17 cellular contexts compared by ENCODE assay signal in the genomic region with DNA sequence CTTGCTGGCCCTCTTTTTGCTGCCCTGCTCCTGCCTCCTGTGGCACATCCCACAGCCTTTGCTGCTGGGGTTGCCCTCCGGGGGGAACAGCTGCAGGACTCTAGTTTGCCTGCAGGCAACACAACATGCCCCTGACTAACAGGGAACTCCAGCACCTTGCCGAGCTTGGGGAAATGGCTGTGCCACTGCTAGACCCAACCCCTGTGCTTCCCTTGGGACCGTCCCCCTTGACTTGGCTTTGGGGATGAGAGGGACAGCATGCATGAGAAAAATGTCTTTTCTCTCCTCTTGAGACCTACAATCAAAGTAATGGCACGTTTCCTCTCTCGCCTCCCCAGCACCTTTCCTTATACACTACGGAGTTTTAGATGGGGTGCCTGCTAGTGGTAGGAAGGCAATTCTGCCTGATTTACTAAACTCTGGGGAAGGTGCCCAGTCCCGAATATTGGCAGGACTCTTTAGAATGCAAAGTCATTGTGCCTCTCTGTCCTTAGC. TPM values are rescaled to one million over a fixed set of nuclear protein-coding genes. Genes with fewer than 3 reads are reported as not detected.
DNase-seq lines count a peak whose midpoint lies in the region; ATAC-seq, FAIRE-seq and TF ChIP-seq lines count a peak whose summit lies in the region.
"Had no signal": no experiment of that assay in that cellular context is flagged by ENCODE, and none has a peak within 500 bp of the region (broad histone marks: within the 10 kb centered on the region; RNA-seq: fewer than 3 reads in every experiment).

No MANE protein-coding gene starts in this region.

- no peak overlapping the region for H3K27ac ChIP-seq in K562 (ENCODE audit: extremely low read depth, low read depth, low read length)
- no peak overlapping the region for H3K27ac ChIP-seq in left ventricle myocardium inferior (replicated peaks)
- no peak overlapping the region for H3K27ac ChIP-seq in neuronal stem cell (replicated peaks; ENCODE audit: low read length)
- no peak overlapping the region for H3K27ac ChIP-seq in esophagus squamous epithelium
- H3K27ac ChIP-seq: lower lobe of right lung, sigmoid colon, tibial artery had no signal

- no peak overlapping the region for H2AK5ac ChIP-seq in neuronal stem cell (ENCODE audit: low read depth, low read length)

- no peak overlapping the region for H3K23ac ChIP-seq in neuronal stem cell (ENCODE audit: low read depth, low read length, poor library complexity)

- no peak overlapping the region for H3K9ac ChIP-seq in K562 (ENCODE audit: insufficient read depth in 1 of 2, low read depth in 2 of 2, low read length in 2 of 2)
- no peak overlapping the region for H3K9ac ChIP-seq in neuronal stem cell (ENCODE audit: low read depth, low read length, poor library complexity)

- H3K79me2 ChIP-seq in K562 (ENCODE audit: control insufficient read depth, insufficient read depth, low read length), result no peaks in the 10 kb centered on the region

- TF ChIP-seq RAD21 in K562 (CRISPR knock-in tag; conservative IDR thresholded peaks at IDR 0.05 in 1 of 2, IDR thresholded peaks at IDR 0.05 in 1 of 2), result no peak

- H2AFZ ChIP-seq in K562 (ENCODE audit: low read depth, low read length) (peak overlapping the region; percentile 45), neuronal stem cell (ENCODE audit: low read length) (peak overlapping the region; percentile 79)

- no peak for TF ChIP-seq EP300 in K562 (IDR thresholded peaks at IDR 0.05; ENCODE audit: low read length)

- peak; percentile 27; the same call in 2 of the 3 replicates for ATAC-seq in K562
- ATAC-seq: lower lobe of right lung had no signal

- no peak overlapping the region for H3K4me2 ChIP-seq in K562 (ENCODE audit: insufficient read depth, low read length)
- H3K4me2 ChIP-seq in neuronal stem cell (ENCODE audit: insufficient read depth, low read length, poor library complexity, severe bottlenecking), result no peak overlapping the region

- CTCF ChIA-PET in K562 (lab: Yijun Ruan, JAX; ENCODE audit: low intra/inter-chr PET ratio), result no interaction called here

- H3K18ac ChIP-seq in neuronal stem cell (ENCODE audit: low read length), result peak overlapping the region; percentile 44

- no peaks in the 10 kb centered on the region for H3K36me3 ChIP-seq in H7 (replicated peaks; ENCODE audit: control insufficient read depth, insufficient read depth, low read length)
- H3K36me3 ChIP-seq in K562 (ENCODE audit: control insufficient read depth, insufficient read depth, low read length), result no peaks in the 10 kb centered on the region
- H3K36me3 ChIP-seq in left ventricle myocardium inferior, result no peaks in the 10 kb centered on the region
- no peaks in the 10 kb centered on the region for H3K36me3 ChIP-seq in neuronal stem cell (replicated peaks in 1 of 2; ENCODE audit: control insufficient read depth in 2 of 2, insufficient read depth in 2 of 2, low read length in 2 of 2)
- H3K36me3 ChIP-seq in esophagus squamous epithelium, result no peaks in the 10 kb centered on the region
- H3K36me3 ChIP-seq: lower lobe of right lung, sigmoid colon, tibial artery had no signal

- no TSS peak for BruUV-seq in K562 (replicated peaks; lab: Mats Ljungman, UMichigan)

- H3K27me3 ChIP-seq in H7 (ENCODE audit: control insufficient read depth, insufficient read depth, low read length), result no peaks in the 10 kb centered on the region
- H3K27me3 ChIP-seq in K562 (ENCODE audit: control insufficient read depth in 2 of 2, insufficient read depth in 2 of 2, low read length in 2 of 2), result no peaks in the 10 kb centered on the region
- no peaks in the 10 kb centered on the region for H3K27me3 ChIP-seq in left ventricle myocardium inferior (ENCODE audit: low read depth)
- H3K27me3 ChIP-seq in neuronal stem cell (ENCODE audit: control insufficient read depth in 3 of 3, insufficient read depth in 3 of 3, low read depth in 1 of 3, low read length in 3 of 3), result peaks cover 0 to 2% (median 0%) of the 10 kb centered on the region in 3 experiments
- no peaks in the 10 kb centered on the region for H3K27me3 ChIP-seq in esophagus squamous epithelium
- H3K27me3 ChIP-seq: sigmoid colon, tibial artery had no signal

- no peak overlapping the region for H4K91ac ChIP-seq in neuronal stem cell (ENCODE audit: low read depth, low read length, poor library complexity)

- no peak for TF ChIP-seq CTCF in K562 (IDR thresholded peaks at IDR 0.05 in 2 of 3, conservative IDR thresholded peaks at IDR 0.05 in 1 of 3; ENCODE audit: insufficient read depth in 2 of 3, low read depth in 1 of 3, low read length in 3 of 3)
- TF ChIP-seq CTCF in left ventricle myocardium inferior (IDR thresholded peaks at IDR 0.05; ENCODE audit: borderline replicate concordance), result peak; percentile 44
- no peak for TF ChIP-seq CTCF in esophagus squamous epithelium (IDR thresholded peaks at IDR 0.05)

- in situ Hi-C loops in K562 (cut with MboI), result no loop called here

- no peak overlapping the region for H2BK120ac ChIP-seq in neuronal stem cell (ENCODE audit: low read depth, low read length)

- TF ChIP-seq POLR2A in K562 (conservative IDR thresholded peaks at IDR 0.05) (no peak), esophagus squamous epithelium (IDR thresholded peaks at IDR 0.05) (no peak)

- POLR2A ChIA-PET in K562 (lab: Yijun Ruan, JAX), result interaction anchor here (1.7 kb wide), 1 partner anchor 10 kb away, joined by 5 read pairs; no protein-coding TSS in a partner anchor

- no peak overlapping the region for H2BK5ac ChIP-seq in neuronal stem cell (ENCODE audit: low read length)

- FAIRE-seq in K562 (lab: Jason Lieb, UNC), result no peak

- H3K9me1 ChIP-seq in K562 (ENCODE audit: control insufficient read depth, insufficient read depth, low read length), result no peaks in the 10 kb centered on the region

- H3K9me3 ChIP-seq in K562 (replicated peaks; ENCODE audit: control insufficient read depth, insufficient read depth, low read depth, low read length) (no peaks in the 10 kb centered on the region), left ventricle myocardium inferior (replicated peaks) (no peaks in the 10 kb centered on the region), neuronal stem cell (replicated peaks in 1 of 2; ENCODE audit: control insufficient read depth in 2 of 2, insufficient read depth in 1 of 2, low read depth in 1 of 2, low read length in 2 of 2) (no peaks in the 10 kb centered on the region), esophagus squamous epithelium (no peaks in the 10 kb centered on the region)
- H3K9me3 ChIP-seq: lower lobe of right lung, sigmoid colon, tibial artery had no signal

- H2BK15ac ChIP-seq in neuronal stem cell (ENCODE audit: low read length), result no peak overlapping the region

- no peak overlapping the region for H4K8ac ChIP-seq in neuronal stem cell (ENCODE audit: low read depth, low read length)

- H3K4me3 ChIP-seq in H7 (ENCODE audit: insufficient read depth, low read depth, low read length), result no peak overlapping the region
- no peak overlapping the region for H3K4me3 ChIP-seq in K562
- H3K4me3 ChIP-seq in left ventricle myocardium inferior, result no peak overlapping the region
- no peak overlapping the region for H3K4me3 ChIP-seq in neuronal stem cell (ENCODE audit: low read length in 2 of 2)
- H3K4me3 ChIP-seq in esophagus squamous epithelium, result no peak overlapping the region
- H3K4me3 ChIP-seq: lower lobe of right lung, sigmoid colon, tibial artery had no signal

- intact Hi-C loops in K562 (cut with micrococcal nuclease), result no loop called here
- intact Hi-C loops in left ventricle myocardium inferior (cut with micrococcal nuclease), result no loop called here
- intact Hi-C loops in esophagus squamous epithelium (cut with DNase I), result no loop called here

- WGBS in K562 (ENCODE audit: insufficient coverage, low coverage, missing lambda C conversion rate), result 37% methylated on average over 6 of the region's 7 CpGs
- WGBS in neuronal stem cell (ENCODE audit: extremely low coverage in 2 of 2, insufficient read length in 2 of 2, insufficient replicate concordance in 1 of 2), 2 donors, result no CpG with 5 or more reads among the region's 7 CpGs
- 63 to 70% methylated on average over 3 to 4 of the region's 7 CpGs for WGBS in esophagus squamous epithelium, 2 donors

- no peaks in the 10 kb centered on the region for H4K20me1 ChIP-seq in K562 (replicated peaks; ENCODE audit: control insufficient read depth, insufficient read depth, low read length)

- no peak overlapping the region for H2BK12ac ChIP-seq in neuronal stem cell (ENCODE audit: low read length)

- H3K4me1 ChIP-seq in K562 (replicated peaks in 1 of 2; ENCODE audit: control insufficient read depth in 2 of 2, insufficient read depth in 2 of 2, low read length in 2 of 2) (no peaks in the 10 kb centered on the region; a peak in 1 of 5 replicates), left ventricle myocardium inferior (peaks cover 7% of the 10 kb centered on the region), neuronal stem cell (ENCODE audit: control insufficient read depth in 2 of 2, insufficient read depth in 1 of 2, low read depth in 1 of 2, low read length in 2 of 2) (peaks cover 0 to 3% of the 10 kb centered on the region in 2 donors), esophagus squamous epithelium (peaks cover 0 to 15% (median 0%) of the 10 kb centered on the region in 3 donors)
- H3K4me1 ChIP-seq: lower lobe of right lung, sigmoid colon, tibial artery had no signal

- no peaks in the 10 kb centered on the region for H3K79me1 ChIP-seq in neuronal stem cell (ENCODE audit: low read depth, low read length)

- DNase-seq in H7, result peak; percentile 27
- DNase-seq in K562 (ENCODE audit: extremely low read depth in 1 of 4, low spot score in 3 of 4), result no peak
- no peak for DNase-seq in left ventricle myocardium inferior
- no peak for DNase-seq in neuronal stem cell (ENCODE audit: low spot score)
- no peak for DNase-seq in NCI-H69 (lab: John Stamatoyannopoulos, UW)
- no peak for DNase-seq in EL
- no peak for DNase-seq in kidney tubule cell (ENCODE audit: low spot score)
- DNase-seq in esophagus squamous epithelium (lab: John Stamatoyannopoulos, UW), result no peak
- DNase-seq: activated CD4-positive, alpha-beta T cell treated with anti-CD3 and anti-CD28 coated beads for 48 hours; central memory CD4-positive, alpha-beta T cell; DMS153; lower lobe of right lung; NCI-H1092 treated with DMSO at 0.1 percent for 48 hours; NK-92 treated with Interleukin-12 subunit alpha and Interleukin-12 subunit beta, amount 100 ng/mL, for 24 hours; sigmoid colon; stimulated activated CD4-positive, alpha-beta T cell treated with anti-CD3 and anti-CD28 coated beads, Interleukin-4, amount 100 ng/mL, for 1 hour; tibial artery had no signal

- no peak overlapping the region for H3K14ac ChIP-seq in neuronal stem cell (ENCODE audit: low read length)

- H3K4ac ChIP-seq in neuronal stem cell (ENCODE audit: low read length), result no peak overlapping the region

RNA-seq across cellular contexts. Expression of a gene that starts 12.4 kb away (rescaled TPM):
- total RNA-seq in H7 (2014; rRNA removed; shearing (Covaris generic)), result 11.1 and 15.2 TPM in 2 replicates
- total RNA-seq in K562 (2011; cell fraction: chromatin; rRNA removed; ENCODE audit: low replicate concordance), result 51.5 and 98.5 TPM in 2 replicates
- 19.5 and 33.3 TPM in 2 replicates for total RNA-seq in K562 (2011; cell fraction: nucleolus; rRNA removed)
- 28.0 and 37.8 TPM in 2 replicates for total RNA-seq in K562 (2011; cell fraction: nucleoplasm; rRNA removed)
- total RNA-seq in K562 (2014; rRNA removed) (12.6 and 13.3 TPM in 2 replicates), K562 (2014; rRNA removed; fragmentation: Illumina TruSeq; extraction: Trizol) (18.1 and 18.5 TPM in 2 replicates), K562 (2015; rRNA removed; fragmentation: Illumina TruSeq; extraction: Trizol) (13.5 and 15.8 TPM in 2 replicates), K562 (2021) (17.3 and 21.5 TPM in 2 replicates), left ventricle myocardium inferior (51.0 TPM), esophagus squamous epithelium (10 to 100 TPM; 10.5 to 23.7 (median 17.3) TPM)
- polyA plus RNA-seq in K562 (2011; rRNA removed) (12.4 and 13.2 TPM in 2 replicates), K562 (2014; fragmentation: Illumina TruSeq; extraction: Trizol) (10.2 and 13.7 TPM in 2 replicates), K562 (2014; fragmentation: Nextera tagmentation; extraction: Ambion mirVana) (1 to 10 TPM; 2.1 to 2.5 TPM), K562 (2014; rRNA removed) (7.9 and 9.1 TPM in 2 replicates)
- polyA plus RNA-seq in K562 (2011; cell fraction: cytosol; rRNA removed), result 3.6 and 6.2 TPM in 2 replicates
- polyA plus RNA-seq in K562 (2011; cell fraction: nucleus; rRNA removed), result 15.2 and 18.6 TPM in 2 replicates
- 10.8 and 11.4 TPM in 2 replicates for polyA plus RNA-seq in K562 (2012)
- 47.7 and 54.5 TPM in 2 replicates for polyA minus RNA-seq in K562 (2011; rRNA and poly(A)+ RNA removed)
- polyA minus RNA-seq in K562 (2011; cell fraction: cytosol; rRNA and poly(A)+ RNA removed), result 13.7 and 14.8 TPM in 2 replicates
- polyA minus RNA-seq in K562 (2011; cell fraction: nucleus; rRNA and poly(A)+ RNA removed), result 51.6 and 66.0 TPM in 2 replicates
- polyA plus RNA-seq in neuronal stem cell (2013, experiment 1 of 2), result 5.0 TPM
- polyA plus RNA-seq in neuronal stem cell (2013, experiment 2 of 2), result 5.3 TPM
